1 cellular context compared by ENCODE assay signal in genomic region chr1:47231314-47232186, GRCh38.
TF ChIP-seq lines count a peak whose summit lies in the region.

No MANE protein-coding gene starts in this region.

TF ChIP-seq in K562, 482 proteins besides CTCF, POLR2A, EP300 and RAD21 (continued from another document and continues in another):
- TF ChIP-seq TOE1 (IDR thresholded peaks at IDR 0.05; ENCODE audit: borderline replicate concordance) (peak; percentile 81), TOE1 (CRISPR knock-in tag; IDR thresholded peaks at IDR 0.05; ENCODE audit: borderline replicate concordance, low read depth) (peak; percentile 74; the same call in 1 of the 2 replicates), FOSL1 (tag; conservative IDR thresholded peaks at IDR 0.05) (no peak), PHB2 (IDR thresholded peaks at IDR 0.05; ENCODE audit: low read depth) (peak; percentile 75), ZFP1 (CRISPR knock-in tag; IDR thresholded peaks at IDR 0.05) (no peak), MTA1 (IDR thresholded peaks at IDR 0.05; ENCODE audit: borderline replicate concordance) (peak; percentile 87), JUN (IDR thresholded peaks at IDR 0.05; ENCODE audit: borderline replicate concordance, low read depth, low read length) (no peak), JUN (CRISPR knock-in tag; IDR thresholded peaks at IDR 0.05; ENCODE audit: borderline replicate concordance) (no peak), ZC3H8 (IDR thresholded peaks at IDR 0.05) (0 out of 2 replicates have a peak, but pooled peaks have one; percentile 16), TCF7L2 (IDR thresholded peaks at IDR 0.05; ENCODE audit: low read depth, low read length) (no peak), RBFOX2 (IDR thresholded peaks at IDR 0.05; ENCODE audit: low read depth, low read length) (peak; percentile 95), EHMT2 (IDR thresholded peaks at IDR 0.05) (no peak), ETV5 (CRISPR knock-in tag; IDR thresholded peaks at IDR 0.05; ENCODE audit: low read depth) (no peak; the same call in 1 of the 2 replicates), BACH1 (tag; IDR thresholded peaks at IDR 0.05) (no peak), ZNF224 (CRISPR knock-in tag; IDR thresholded peaks at IDR 0.05) (no peak), NR0B1 (IDR thresholded peaks at IDR 0.05; ENCODE audit: partially characterized antibody) (no peak), KLF13 (tag; IDR thresholded peaks at IDR 0.05; ENCODE audit: borderline replicate concordance, low read depth) (no peak), ZNF655 (CRISPR knock-in tag; IDR thresholded peaks at IDR 0.05) (no peak), HBP1 (CRISPR knock-in tag; IDR thresholded peaks at IDR 0.05) (peak; percentile 82), HNRNPK (IDR thresholded peaks at IDR 0.05; ENCODE audit: low read depth, low read length, poor library complexity, severe bottlenecking) (no peak), ZKSCAN8 (CRISPR knock-in tag; IDR thresholded peaks at IDR 0.05) (peak; percentile 39; the same call in 1 of the 2 replicates), KAT8 (IDR thresholded peaks at IDR 0.05; ENCODE audit: low read depth) (no peak), ETS2 (tag; IDR thresholded peaks at IDR 0.05; ENCODE audit: borderline replicate concordance, poor library complexity, severe bottlenecking) (peak; percentile 60), CXXC5 (CRISPR knock-in tag; IDR thresholded peaks at IDR 0.05) (no peak; the same call in none of the 2 replicates), ZNF766 (CRISPR knock-in tag; conservative IDR thresholded peaks at IDR 0.05) (no peak), TARDBP (IDR thresholded peaks at IDR 0.05) (peak; percentile 99), FOXO4 (CRISPR knock-in tag; IDR thresholded peaks at IDR 0.05) (no peak), HEY1 (CRISPR knock-in tag; IDR thresholded peaks at IDR 0.05; ENCODE audit: borderline replicate concordance) (no peak), U2AF1 (optimal IDR thresholded peaks at IDR 0.05; ENCODE audit: low read depth, low read length) (no peak), SUPT5H (IDR thresholded peaks at IDR 0.05) (peak; percentile 94), ZNF584 (CRISPR knock-in tag; IDR thresholded peaks at IDR 0.05; ENCODE audit: low read depth) (no peak), XRCC3 (IDR thresholded peaks at IDR 0.05) (no peak), ZNF253 (CRISPR knock-in tag; conservative IDR thresholded peaks at IDR 0.05) (no peak), EGR1 (conservative IDR thresholded peaks at IDR 0.05) (peak; percentile 91), KDM4B (IDR thresholded peaks at IDR 0.05; ENCODE audit: borderline replicate concordance in 2 of 2, low read depth in 1 of 2) (0 out of 4 replicates have a peak, but pooled peaks of 1 of the 2 experiments have one; percentile 20), XRCC5 (IDR thresholded peaks at IDR 0.05; ENCODE audit: low read depth, low read length) (no peak), MYNN (IDR thresholded peaks at IDR 0.05) (no peak; the same call in 1 of the 2 replicates), MYNN (CRISPR knock-in tag; IDR thresholded peaks at IDR 0.05) (no peak), YY1 (IDR thresholded peaks at IDR 0.05; ENCODE audit: borderline replicate concordance in 1 of 3, control insufficient read depth in 1 of 3, extremely low read depth in 1 of 3, insufficient read depth in 3 of 3, insufficient read length in 1 of 3, insufficient replicate concordance in 2 of 3, low read depth in 1 of 3, low read length in 2 of 3) (no peak), ZNF3 (CRISPR knock-in tag; IDR thresholded peaks at IDR 0.05) (no peak), ZNF785 (CRISPR knock-in tag; IDR thresholded peaks at IDR 0.05) (no peak), ELF2 (CRISPR knock-in tag; IDR thresholded peaks at IDR 0.05) (no peak), SMARCA5 (IDR thresholded peaks at IDR 0.05) (peak; percentile 90)
- TF ChIP-seq, protein P1, sequence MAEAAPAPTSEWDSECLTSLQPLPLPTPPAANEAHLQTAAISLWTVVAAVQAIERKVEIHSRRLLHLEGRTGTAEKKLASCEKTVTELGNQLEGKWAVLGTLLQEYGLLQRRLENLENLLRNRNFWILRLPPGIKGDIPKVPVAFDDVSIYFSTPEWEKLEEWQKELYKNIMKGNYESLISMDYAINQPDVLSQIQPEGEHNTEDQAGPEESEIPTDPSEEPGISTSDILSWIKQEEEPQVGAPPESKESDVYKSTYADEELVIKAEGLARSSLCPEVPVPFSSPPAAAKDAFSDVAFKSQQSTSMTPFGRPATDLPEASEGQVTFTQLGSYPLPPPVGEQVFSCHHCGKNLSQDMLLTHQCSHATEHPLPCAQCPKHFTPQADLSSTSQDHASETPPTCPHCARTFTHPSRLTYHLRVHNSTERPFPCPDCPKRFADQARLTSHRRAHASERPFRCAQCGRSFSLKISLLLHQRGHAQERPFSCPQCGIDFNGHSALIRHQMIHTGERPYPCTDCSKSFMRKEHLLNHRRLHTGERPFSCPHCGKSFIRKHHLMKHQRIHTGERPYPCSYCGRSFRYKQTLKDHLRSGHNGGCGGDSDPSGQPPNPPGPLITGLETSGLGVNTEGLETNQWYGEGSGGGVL (CRISPR knock-in tag; IDR thresholded peaks at IDR 0.05) = no peak
- TF ChIP-seq, protein P2, sequence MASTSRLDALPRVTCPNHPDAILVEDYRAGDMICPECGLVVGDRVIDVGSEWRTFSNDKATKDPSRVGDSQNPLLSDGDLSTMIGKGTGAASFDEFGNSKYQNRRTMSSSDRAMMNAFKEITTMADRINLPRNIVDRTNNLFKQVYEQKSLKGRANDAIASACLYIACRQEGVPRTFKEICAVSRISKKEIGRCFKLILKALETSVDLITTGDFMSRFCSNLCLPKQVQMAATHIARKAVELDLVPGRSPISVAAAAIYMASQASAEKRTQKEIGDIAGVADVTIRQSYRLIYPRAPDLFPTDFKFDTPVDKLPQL (IDR thresholded peaks at IDR 0.05; ENCODE audit: extremely low read depth, insufficient read length) = no peak
- TF ChIP-seq, protein P3, sequence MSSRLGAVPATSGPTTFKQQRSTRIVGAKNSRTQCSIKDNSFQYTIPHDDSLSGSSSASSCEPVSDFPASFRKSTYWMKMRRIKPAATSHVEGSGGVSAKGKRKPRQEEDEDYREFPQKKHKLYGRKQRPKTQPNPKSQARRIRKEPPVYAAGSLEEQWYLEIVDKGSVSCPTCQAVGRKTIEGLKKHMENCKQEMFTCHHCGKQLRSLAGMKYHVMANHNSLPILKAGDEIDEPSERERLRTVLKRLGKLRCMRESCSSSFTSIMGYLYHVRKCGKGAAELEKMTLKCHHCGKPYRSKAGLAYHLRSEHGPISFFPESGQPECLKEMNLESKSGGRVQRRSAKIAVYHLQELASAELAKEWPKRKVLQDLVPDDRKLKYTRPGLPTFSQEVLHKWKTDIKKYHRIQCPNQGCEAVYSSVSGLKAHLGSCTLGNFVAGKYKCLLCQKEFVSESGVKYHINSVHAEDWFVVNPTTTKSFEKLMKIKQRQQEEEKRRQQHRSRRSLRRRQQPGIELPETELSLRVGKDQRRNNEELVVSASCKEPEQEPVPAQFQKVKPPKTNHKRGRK (tag; IDR thresholded peaks at IDR 0.05) = no peak
- TF ChIP-seq, protein P4, sequence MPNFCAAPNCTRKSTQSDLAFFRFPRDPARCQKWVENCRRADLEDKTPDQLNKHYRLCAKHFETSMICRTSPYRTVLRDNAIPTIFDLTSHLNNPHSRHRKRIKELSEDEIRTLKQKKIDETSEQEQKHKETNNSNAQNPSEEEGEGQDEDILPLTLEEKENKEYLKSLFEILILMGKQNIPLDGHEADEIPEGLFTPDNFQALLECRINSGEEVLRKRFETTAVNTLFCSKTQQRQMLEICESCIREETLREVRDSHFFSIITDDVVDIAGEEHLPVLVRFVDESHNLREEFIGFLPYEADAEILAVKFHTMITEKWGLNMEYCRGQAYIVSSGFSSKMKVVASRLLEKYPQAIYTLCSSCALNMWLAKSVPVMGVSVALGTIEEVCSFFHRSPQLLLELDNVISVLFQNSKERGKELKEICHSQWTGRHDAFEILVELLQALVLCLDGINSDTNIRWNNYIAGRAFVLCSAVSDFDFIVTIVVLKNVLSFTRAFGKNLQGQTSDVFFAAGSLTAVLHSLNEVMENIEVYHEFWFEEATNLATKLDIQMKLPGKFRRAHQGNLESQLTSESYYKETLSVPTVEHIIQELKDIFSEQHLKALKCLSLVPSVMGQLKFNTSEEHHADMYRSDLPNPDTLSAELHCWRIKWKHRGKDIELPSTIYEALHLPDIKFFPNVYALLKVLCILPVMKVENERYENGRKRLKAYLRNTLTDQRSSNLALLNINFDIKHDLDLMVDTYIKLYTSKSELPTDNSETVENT (CRISPR knock-in tag; IDR thresholded peaks at IDR 0.05) = no peak
- TF ChIP-seq, protein P5, sequence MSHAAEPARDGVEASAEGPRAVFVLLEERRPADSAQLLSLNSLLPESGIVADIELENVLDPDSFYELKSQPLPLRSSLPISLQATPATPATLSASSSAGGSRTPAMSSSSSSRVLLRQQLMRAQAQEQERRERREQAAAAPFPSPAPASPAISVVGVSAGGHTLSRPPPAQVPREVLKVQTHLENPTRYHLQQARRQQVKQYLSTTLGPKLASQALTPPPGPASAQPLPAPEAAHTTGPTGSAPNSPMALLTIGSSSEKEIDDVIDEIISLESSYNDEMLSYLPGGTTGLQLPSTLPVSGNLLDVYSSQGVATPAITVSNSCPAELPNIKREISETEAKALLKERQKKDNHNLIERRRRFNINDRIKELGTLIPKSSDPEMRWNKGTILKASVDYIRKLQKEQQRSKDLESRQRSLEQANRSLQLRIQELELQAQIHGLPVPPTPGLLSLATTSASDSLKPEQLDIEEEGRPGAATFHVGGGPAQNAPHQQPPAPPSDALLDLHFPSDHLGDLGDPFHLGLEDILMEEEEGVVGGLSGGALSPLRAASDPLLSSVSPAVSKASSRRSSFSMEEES (CRISPR knock-in tag; IDR thresholded peaks at IDR 0.05) = no peak
- TF ChIP-seq, protein P6, sequence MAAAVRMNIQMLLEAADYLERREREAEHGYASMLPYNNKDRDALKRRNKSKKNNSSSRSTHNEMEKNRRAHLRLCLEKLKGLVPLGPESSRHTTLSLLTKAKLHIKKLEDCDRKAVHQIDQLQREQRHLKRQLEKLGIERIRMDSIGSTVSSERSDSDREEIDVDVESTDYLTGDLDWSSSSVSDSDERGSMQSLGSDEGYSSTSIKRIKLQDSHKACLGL (CRISPR knock-in tag; IDR thresholded peaks at IDR 0.05; ENCODE audit: borderline replicate concordance, poor library complexity, severe bottlenecking) = no peak
- TF ChIP-seq, protein P7, sequence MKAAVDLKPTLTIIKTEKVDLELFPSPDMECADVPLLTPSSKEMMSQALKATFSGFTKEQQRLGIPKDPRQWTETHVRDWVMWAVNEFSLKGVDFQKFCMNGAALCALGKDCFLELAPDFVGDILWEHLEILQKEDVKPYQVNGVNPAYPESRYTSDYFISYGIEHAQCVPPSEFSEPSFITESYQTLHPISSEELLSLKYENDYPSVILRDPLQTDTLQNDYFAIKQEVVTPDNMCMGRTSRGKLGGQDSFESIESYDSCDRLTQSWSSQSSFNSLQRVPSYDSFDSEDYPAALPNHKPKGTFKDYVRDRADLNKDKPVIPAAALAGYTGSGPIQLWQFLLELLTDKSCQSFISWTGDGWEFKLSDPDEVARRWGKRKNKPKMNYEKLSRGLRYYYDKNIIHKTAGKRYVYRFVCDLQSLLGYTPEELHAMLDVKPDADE (conservative IDR thresholded peaks at IDR 0.05; ENCODE audit: control insufficient read depth, low read depth, low read length) = no peak
